In the genomic region with DNA sequence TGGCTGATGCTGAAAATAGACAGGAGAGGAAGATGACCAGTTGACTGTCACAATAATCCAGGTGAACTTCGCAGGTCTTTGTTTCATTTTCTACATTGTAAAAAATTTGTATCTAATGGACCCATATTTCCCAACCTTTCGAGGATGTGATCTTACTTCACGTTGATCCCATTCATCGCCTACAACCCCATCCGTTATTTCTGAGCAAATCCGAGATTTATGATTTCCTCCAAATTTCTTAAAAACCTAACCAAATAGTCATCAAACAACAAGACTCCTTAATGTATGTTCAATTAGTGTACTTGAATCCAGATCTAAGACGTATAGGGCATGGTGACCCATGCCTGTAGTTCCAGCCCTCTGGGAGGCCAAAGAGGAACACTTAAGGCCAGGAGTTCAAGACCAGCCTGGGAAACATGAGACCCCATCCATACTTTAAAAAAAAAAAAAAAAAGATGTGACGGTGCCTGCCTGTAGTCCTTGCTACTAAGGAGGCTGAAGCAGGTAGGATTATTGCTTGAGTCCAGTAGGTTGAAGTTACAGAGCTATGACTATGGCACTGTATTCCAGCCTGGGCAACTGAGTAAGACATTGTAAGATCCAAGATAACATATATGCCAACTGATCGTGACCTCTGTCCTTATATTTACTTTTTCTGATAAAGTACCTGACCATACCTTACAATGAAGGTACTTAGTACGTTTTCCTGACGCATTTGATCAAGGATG, we compare ENCODE assay signal across 1 cellular context.
TF ChIP-seq lines count a peak whose summit lies in the region.

No MANE protein-coding gene starts in this region.

TF ChIP-seq in WTC11, 78 proteins besides CTCF, POLR2A, EP300 and RAD21 (continued from another document):
- TF ChIP-seq, protein P1, sequence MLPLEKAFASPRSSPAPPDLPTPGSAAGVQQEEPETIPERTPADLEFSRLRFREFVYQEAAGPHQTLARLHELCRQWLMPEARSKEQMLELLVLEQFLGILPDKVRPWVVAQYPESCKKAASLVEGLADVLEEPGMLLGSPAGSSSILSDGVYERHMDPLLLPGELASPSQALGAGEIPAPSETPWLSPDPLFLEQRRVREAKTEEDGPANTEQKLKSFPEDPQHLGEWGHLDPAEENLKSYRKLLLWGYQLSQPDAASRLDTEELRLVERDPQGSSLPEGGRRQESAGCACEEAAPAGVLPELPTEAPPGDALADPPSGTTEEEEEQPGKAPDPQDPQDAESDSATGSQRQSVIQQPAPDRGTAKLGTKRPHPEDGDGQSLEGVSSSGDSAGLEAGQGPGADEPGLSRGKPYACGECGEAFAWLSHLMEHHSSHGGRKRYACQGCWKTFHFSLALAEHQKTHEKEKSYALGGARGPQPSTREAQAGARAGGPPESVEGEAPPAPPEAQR (CRISPR knock-in tag; IDR thresholded peaks at IDR 0.05) = 0 out of 2 replicates have a peak, but pooled peaks have one; percentile 10
- TF ChIP-seq NFATC4 (CRISPR knock-in tag; IDR thresholded peaks at IDR 0.05) (peak; percentile 36), OVOL2 (CRISPR knock-in tag; IDR thresholded peaks at IDR 0.05; ENCODE audit: borderline replicate concordance) (no peak), PRRX2 (CRISPR knock-in tag; IDR thresholded peaks at IDR 0.05) (peak; percentile 55; the same call in 1 of the 2 replicates)
